In the genomic region with DNA sequence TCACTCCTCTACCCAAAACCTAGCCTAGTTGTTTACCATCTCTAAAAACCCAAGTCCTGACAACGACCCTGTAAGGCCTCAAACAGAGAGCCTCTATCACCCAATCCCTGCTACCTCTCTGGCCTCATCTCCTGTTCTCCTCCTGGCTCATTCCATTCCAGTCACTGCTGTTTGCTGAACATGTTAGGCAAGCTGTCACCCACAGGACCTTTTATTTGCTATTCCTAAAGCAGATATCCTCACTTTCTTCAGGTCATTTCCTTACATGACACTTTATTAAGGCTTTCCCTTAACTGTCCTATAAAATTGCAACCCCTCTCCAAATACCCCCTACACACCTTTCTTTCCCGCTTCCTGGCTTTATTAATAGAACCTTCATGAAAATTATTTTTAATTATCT, we compare ENCODE assay signal across 14 cellular contexts.
DNase-seq lines count a peak whose midpoint lies in the region; ATAC-seq and TF ChIP-seq lines count a peak whose summit lies in the region.
"Had no signal": no experiment of that assay in that cellular context is flagged by ENCODE, and none has a peak within 500 bp of the region (broad histone marks: within the 10 kb centered on the region; RNA-seq: fewer than 3 reads in every experiment).

No MANE protein-coding gene starts in this region.

- in situ Hi-C loops in gastrocnemius medialis (cut with MboI; ENCODE audit: low sequenced_read_pairs in 4 of 4), result no loop called here

- H3K4me1 Mint-ChIP-seq in activated naive CD4-positive, alpha-beta T cell treated with anti-CD3 and anti-CD28 coated beads for 36 hours (ENCODE audit: low read depth), result peaks cover 73% of the 10 kb centered on the region
- H3K4me1 Mint-ChIP-seq in activated T-helper 17 cell treated with anti-CD3 and anti-CD28 coated beads, Interleukin-2, amount 50 U/mL, for 72 hours, result peaks cover 53% of the 10 kb centered on the region

- H3K27me3 Mint-ChIP-seq in activated naive CD4-positive, alpha-beta T cell treated with anti-CD3 and anti-CD28 coated beads for 36 hours (ENCODE audit: low read depth), result no peaks in the 10 kb centered on the region
- H3K27me3 Mint-ChIP-seq in activated T-helper 17 cell treated with anti-CD3 and anti-CD28 coated beads, Interleukin-2, amount 50 U/mL, for 72 hours, result no peaks in the 10 kb centered on the region

- H3K36me3 Mint-ChIP-seq in activated naive CD4-positive, alpha-beta T cell treated with anti-CD3 and anti-CD28 coated beads for 36 hours (ENCODE audit: low read depth), result peaks cover under 1% of the 10 kb centered on the region
- peaks cover 0 to 6% of the 10 kb centered on the region in 2 donors for H3K36me3 Mint-ChIP-seq in activated naive CD4-positive, alpha-beta T cell treated with anti-CD3 and anti-CD28 coated beads, Interleukin-2, amount 50 U/mL, for 72 hours
- no peaks in the 10 kb centered on the region for H3K36me3 Mint-ChIP-seq in activated T-helper 17 cell treated with anti-CD3 and anti-CD28 coated beads, Interleukin-2, amount 50 U/mL, for 72 hours (ENCODE audit: low read depth)

- H3K27ac Mint-ChIP-seq in activated naive CD4-positive, alpha-beta T cell treated with anti-CD3 and anti-CD28 coated beads for 36 hours, result peak overlapping the region; percentile 26
- H3K27ac Mint-ChIP-seq in activated naive CD4-positive, alpha-beta T cell treated with anti-CD3 and anti-CD28 coated beads, Interleukin-2, amount 50 U/mL, for 72 hours, result peak overlapping the region in 1 of 2 donors; percentile 4
- peak overlapping the region; percentile 0 for H3K27ac Mint-ChIP-seq in activated T-helper 17 cell treated with anti-CD3 and anti-CD28 coated beads, Interleukin-2, amount 50 U/mL, for 72 hours
- H3K27ac Mint-ChIP-seq: T-helper 2 cell treated with Interferon-gamma antibody and Interleukin-4, amounts not matched to agents 5 μg/mL and 100 μg/mL, for 36 hours had no signal

- no peak overlapping the region for H3K4me3 Mint-ChIP-seq in activated naive CD4-positive, alpha-beta T cell treated with anti-CD3 and anti-CD28 coated beads for 36 hours
- no peak overlapping the region for H3K4me3 Mint-ChIP-seq in activated T-helper 17 cell treated with anti-CD3 and anti-CD28 coated beads, Interleukin-2, amount 50 U/mL, for 72 hours
- H3K4me3 Mint-ChIP-seq: T-helper 2 cell treated with Interferon-gamma antibody and Interleukin-4, amounts not matched to agents 5 μg/mL and 100 μg/mL, for 36 hours had no signal

- H3K9me3 ChIP-seq in iPS-20b (ENCODE audit: insufficient read depth, low read depth, low read length), result no peaks in the 10 kb centered on the region
- H3K9me3 ChIP-seq in gastrocnemius medialis, result no peaks in the 10 kb centered on the region

- TF ChIP-seq POLR2A in gastrocnemius medialis (IDR thresholded peaks at IDR 0.05), result no peak

- H3K27ac ChIP-seq in iPS-20b (ENCODE audit: low read length) (peak overlapping the region; percentile 68), gastrocnemius medialis (peak overlapping the region; percentile 56 to 76 (median 62))

- intact Hi-C loops in activated naive CD4-positive, alpha-beta T cell treated with anti-CD3 and anti-CD28 coated beads for 36 hours (cut with micrococcal nuclease), result no loop called here
- intact Hi-C loops in gastrocnemius medialis (cut with DNase I; ENCODE audit: low total_unique reads), result loop anchor here (5.0 kb wide), 1 partner anchor 84 kb away; a partner anchor contains a TSS

- no peak for ATAC-seq in activated naive CD4-positive, alpha-beta T cell treated with anti-CD3 and anti-CD28 coated beads, Interleukin-2, amount 50 U/mL, for 72 hours
- no peak for ATAC-seq in activated T-helper 17 cell treated with anti-CD3 and anti-CD28 coated beads, Interleukin-2, amount 50 U/mL, for 72 hours (replicated peaks)
- ATAC-seq in gastrocnemius medialis (no peak), HG03095 (IDR thresholded peaks at IDR 0.05; ENCODE audit: unreplicated experiment) (no peak), HG03097 (IDR thresholded peaks at IDR 0.05; ENCODE audit: low FRiP score, unreplicated experiment) (no peak)
- ATAC-seq: Panc1 had no signal

- peak overlapping the region; percentile 53; the same call in 1 of the 2 replicates for H3K4me3 ChIP-seq in iPS-20b (ENCODE audit: low read length)
- no peak overlapping the region for H3K4me3 ChIP-seq in gastrocnemius medialis

- H3K9me3 Mint-ChIP-seq in activated naive CD4-positive, alpha-beta T cell treated with anti-CD3 and anti-CD28 coated beads for 36 hours, result no peaks in the 10 kb centered on the region
- H3K9me3 Mint-ChIP-seq in activated naive CD4-positive, alpha-beta T cell treated with anti-CD3 and anti-CD28 coated beads, Interleukin-2, amount 50 U/mL, for 72 hours, result no peaks in the 10 kb centered on the region
- no peaks in the 10 kb centered on the region for H3K9me3 Mint-ChIP-seq in activated T-helper 17 cell treated with anti-CD3 and anti-CD28 coated beads, Interleukin-2, amount 50 U/mL, for 72 hours
- H3K9me3 Mint-ChIP-seq: T-helper 2 cell treated with Interferon-gamma antibody and Interleukin-4, amounts not matched to agents 5 μg/mL and 100 μg/mL, for 36 hours had no signal

- H3K36me3 ChIP-seq in iPS-20b (ENCODE audit: insufficient read depth, low read depth, low read length), result no peaks in the 10 kb centered on the region
- H3K36me3 ChIP-seq in gastrocnemius medialis, result no peaks in the 10 kb centered on the region

- peak overlapping the region; percentile 44; the same call in 1 of the 2 replicates for H3K9ac ChIP-seq in iPS-20b (ENCODE audit: low read depth, low read length)

- DNase-seq in activated naive CD4-positive, alpha-beta T cell treated with anti-CD3 and anti-CD28 coated beads for 36 hours, result no peak
- no peak for DNase-seq in activated naive CD4-positive, alpha-beta T cell treated with anti-CD3 and anti-CD28 coated beads, Interleukin-2, amount 50 U/mL, for 72 hours (ENCODE audit: low spot score in 2 of 2)
- DNase-seq in gastrocnemius medialis, result no peak
- DNase-seq in effector CD4-positive, alpha-beta T cell, result no peak
- DNase-seq: activated CD8-positive, alpha-beta memory T cell treated with anti-CD3 and anti-CD28 coated beads for 24 hours; DMS79 treated with DMSO at 0.1 percent for 48 hours; foreskin melanocyte; stimulated activated CD8-positive, alpha-beta memory T cell treated with anti-CD3 and anti-CD28 coated beads, Interleukin-4, amount 100 ng/mL, for 48 hours had no signal

- no peak for TF ChIP-seq CTCF in gastrocnemius medialis (IDR thresholded peaks at IDR 0.05 in 4 of 5, conservative IDR thresholded peaks at IDR 0.05 in 1 of 5)

- CTCF ChIA-PET in activated naive CD4-positive, alpha-beta T cell treated with anti-CD3 and anti-CD28 coated beads for 36 hours (lab: Charles Lee), result no interaction called here

- no peaks in the 10 kb centered on the region for H3K27me3 ChIP-seq in iPS-20b (ENCODE audit: insufficient read depth, low read length)
- H3K27me3 ChIP-seq in gastrocnemius medialis, result no peaks in the 10 kb centered on the region

- peaks cover 47% of the 10 kb centered on the region for H3K4me1 ChIP-seq in iPS-20b (ENCODE audit: insufficient read depth, low read length)
- peaks cover 63 to 68% of the 10 kb centered on the region in 2 donors for H3K4me1 ChIP-seq in gastrocnemius medialis
